ENCODE assay signal across 14 cellular contexts in the genomic region with DNA sequence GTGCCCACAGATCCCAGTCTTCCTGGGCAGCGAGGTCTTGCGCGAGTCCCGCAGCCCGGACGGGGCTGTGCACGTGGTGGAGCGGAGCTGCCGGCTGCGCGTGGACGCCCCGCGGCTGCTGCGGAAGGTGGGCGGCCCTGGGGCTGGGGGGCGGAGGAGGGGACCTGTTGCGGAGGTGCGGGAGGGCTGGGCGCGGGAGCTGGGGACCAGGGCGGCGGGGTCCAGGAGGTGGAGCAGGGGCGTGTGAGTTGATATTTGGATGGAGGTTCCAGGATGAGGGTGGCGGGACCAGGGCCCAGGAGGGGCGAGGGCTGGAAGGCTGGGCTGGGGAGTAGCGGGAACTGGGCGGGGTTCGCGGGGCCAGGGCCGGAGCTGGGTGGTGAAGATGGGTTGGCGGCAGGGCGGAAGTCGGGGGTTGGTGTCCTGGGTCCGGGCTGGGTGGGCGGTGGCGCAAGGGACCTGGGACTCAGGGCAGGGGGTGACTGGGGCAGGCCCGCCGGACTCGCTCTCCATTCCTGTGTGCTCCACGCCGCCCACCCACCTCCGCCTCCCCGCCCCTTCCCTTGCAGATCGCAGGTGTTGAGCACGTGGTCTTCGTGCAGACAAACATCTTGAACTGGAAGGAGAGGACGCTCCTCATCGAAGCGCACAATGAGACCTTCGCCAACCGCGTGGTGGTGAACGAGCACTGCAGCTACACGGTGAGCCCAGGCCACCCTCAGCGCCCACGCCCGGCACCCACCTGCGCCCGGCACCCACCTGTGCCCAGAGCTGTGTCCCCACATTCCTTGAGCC. TPM values are rescaled to one million over a fixed set of nuclear protein-coding genes. Genes with fewer than 3 reads are reported as not detected.
DNase-seq lines count a peak whose midpoint lies in the region; ATAC-seq, FAIRE-seq and TF ChIP-seq lines count a peak whose summit lies in the region.
"Had no signal": no experiment of that assay in that cellular context is flagged by ENCODE, and none has a peak within 500 bp of the region (broad histone marks: within the 10 kb centered on the region; RNA-seq: fewer than 3 reads in every experiment).

No MANE protein-coding gene starts in this region.

- in situ Hi-C loops in mammary epithelial cell (cut with MboI; ENCODE audit: low sequenced_read_pairs in 2 of 2), result no loop called here
- in situ Hi-C loops in K562 (cut with MboI), result no loop called here

- no peak overlapping the region for H3K4me2 ChIP-seq in mammary epithelial cell (ENCODE audit: insufficient read depth, low read depth, low read length)
- H3K4me2 ChIP-seq in K562 (ENCODE audit: insufficient read depth, low read length), result no peak overlapping the region

- H4K20me1 ChIP-seq in mammary epithelial cell (ENCODE audit: insufficient read depth, low read length) (no peaks in the 10 kb centered on the region), K562 (replicated peaks; ENCODE audit: control insufficient read depth, insufficient read depth, low read length) (peaks cover 4% of the 10 kb centered on the region; the same call in 1 of the 2 replicates)

- H2AFZ ChIP-seq in mammary epithelial cell (ENCODE audit: low read depth, low read length) (no peak overlapping the region), K562 (ENCODE audit: low read depth, low read length) (0 out of 2 replicates have a peak overlapping the region, but pooled peaks have one; percentile 50)
- H2AFZ ChIP-seq: GM23248 had no signal

- H3K27me3 ChIP-seq in breast epithelium, result peaks cover 0 to 42% of the 10 kb centered on the region in 2 donors
- peaks cover 14% of the 10 kb centered on the region for H3K27me3 ChIP-seq in mammary epithelial cell (ENCODE audit: insufficient read depth, low read length)
- H3K27me3 ChIP-seq in K562 (ENCODE audit: control insufficient read depth in 2 of 2, insufficient read depth in 2 of 2, low read length in 2 of 2), result peaks cover 23 to 33% of the 10 kb centered on the region in 2 experiments; a peak in 4 of 5 replicates
- H3K27me3 ChIP-seq in tibial nerve, result peaks cover 0 to 41% of the 10 kb centered on the region in 2 donors

- H3K36me3 ChIP-seq in breast epithelium (no peaks in the 10 kb centered on the region), mammary epithelial cell (ENCODE audit: insufficient read depth, low read length) (no peaks in the 10 kb centered on the region), K562 (ENCODE audit: control insufficient read depth, insufficient read depth, low read length) (no peaks in the 10 kb centered on the region), tibial nerve (peaks cover 0 to 5% (median 0%) of the 10 kb centered on the region in 3 donors)

- no TSS peak for BruUV-seq in mammary epithelial cell (replicated peaks; lab: Mats Ljungman, UMichigan)
- BruUV-seq in K562 (replicated peaks; lab: Mats Ljungman, UMichigan), result no TSS peak

- TF ChIP-seq POLR2A in breast epithelium (IDR thresholded peaks at IDR 0.05), result no peak
- TF ChIP-seq POLR2A in K562 (conservative IDR thresholded peaks at IDR 0.05), result no peak
- TF ChIP-seq POLR2A in tibial nerve (IDR thresholded peaks at IDR 0.05), result no peak

- H3K4me3 ChIP-seq in breast epithelium (peak overlapping the region in 2 of 3 donors; percentile 18 to 47), mammary epithelial cell (replicated peaks in 1 of 3; ENCODE audit: insufficient read depth in 1 of 3, low read depth in 2 of 3, low read length in 3 of 3) (no peak overlapping the region), K562 (no peak overlapping the region), tibial nerve (peak overlapping the region in 1 of 4 donors; percentile 20)
- H3K4me3 ChIP-seq: GM23248 had no signal

- H3K9me3 ChIP-seq in breast epithelium (no peaks in the 10 kb centered on the region), mammary epithelial cell (replicated peaks; ENCODE audit: insufficient read depth, low read length) (no peaks in the 10 kb centered on the region), K562 (replicated peaks; ENCODE audit: control insufficient read depth, insufficient read depth, low read depth, low read length) (no peaks in the 10 kb centered on the region), tibial nerve (peaks cover 0 to 4% (median 0%) of the 10 kb centered on the region in 4 donors)

- CTCF ChIA-PET in mammary epithelial cell (lab: Charles Lee; ENCODE audit: low non-redundant PET) (no interaction called here), K562 (lab: Yijun Ruan, JAX; ENCODE audit: low intra/inter-chr PET ratio) (no interaction called here)

- dilution Hi-C loops in mammary epithelial cell (cut with HindIII; ENCODE audit: low sequenced_read_pairs), result no loop called here

- FAIRE-seq in K562 (lab: Jason Lieb, UNC), result peak; percentile 46
- FAIRE-seq: GM12891 had no signal

- WGBS in mammary epithelial cell (ENCODE audit: low coverage, missing lambda C conversion rate), result 40% methylated on average over 1 of the region's 60 CpGs
- 11% methylated on average over 31 of the region's 60 CpGs for WGBS in K562 (ENCODE audit: insufficient coverage, low coverage, missing lambda C conversion rate)
- WGBS in tibial nerve, 2 donors, result 17 to 19% methylated on average over 52 to 59 of the region's 60 CpGs

- no peaks in the 10 kb centered on the region for H3K9me1 ChIP-seq in K562 (ENCODE audit: control insufficient read depth, insufficient read depth, low read length)

- TF ChIP-seq CTCF in breast epithelium (IDR thresholded peaks at IDR 0.05) (no peak), mammary epithelial cell (conservative IDR thresholded peaks at IDR 0.05 in 1 of 2, IDR thresholded peaks at IDR 0.05 in 1 of 2; ENCODE audit: extremely low read depth in 1 of 2, insufficient read depth in 1 of 2, low read depth in 1 of 2, low read length in 2 of 2) (no peak), K562 (IDR thresholded peaks at IDR 0.05 in 2 of 3, conservative IDR thresholded peaks at IDR 0.05 in 1 of 3; ENCODE audit: insufficient read depth in 2 of 3, low read depth in 1 of 3, low read length in 3 of 3) (no peak), tibial nerve (IDR thresholded peaks at IDR 0.05) (no peak)

- TF ChIP-seq EP300 in K562 (IDR thresholded peaks at IDR 0.05; ENCODE audit: low read length) (no peak), tibial nerve (IDR thresholded peaks at IDR 0.05) (no peak)

- H3K27ac ChIP-seq in breast epithelium, result no peak overlapping the region
- H3K27ac ChIP-seq in mammary epithelial cell (ENCODE audit: insufficient read depth, low read depth, low read length), result no peak overlapping the region
- H3K27ac ChIP-seq in K562 (ENCODE audit: extremely low read depth, low read depth, low read length), result no peak overlapping the region
- peak overlapping the region in 3 of 4 donors; percentile 37 to 78 (median 61) for H3K27ac ChIP-seq in tibial nerve
- H3K27ac ChIP-seq: GM23248 had no signal

- no peaks in the 10 kb centered on the region for H3K4me1 ChIP-seq in breast epithelium
- no peaks in the 10 kb centered on the region for H3K4me1 ChIP-seq in mammary epithelial cell (ENCODE audit: insufficient read depth, low read length)
- peaks cover 0 to 15% of the 10 kb centered on the region in 2 experiments; a peak in 3 of 5 replicates for H3K4me1 ChIP-seq in K562 (replicated peaks in 1 of 2; ENCODE audit: control insufficient read depth in 2 of 2, insufficient read depth in 2 of 2, low read length in 2 of 2)
- H3K4me1 ChIP-seq in tibial nerve, result peaks cover 0 to 9% (median 0%) of the 10 kb centered on the region in 4 donors

- no peak for TF ChIP-seq RAD21 in K562 (CRISPR knock-in tag; conservative IDR thresholded peaks at IDR 0.05 in 1 of 2, IDR thresholded peaks at IDR 0.05 in 1 of 2)

- no peak overlapping the region for H3K9ac ChIP-seq in mammary epithelial cell (ENCODE audit: insufficient read depth, low read length)
- H3K9ac ChIP-seq in K562 (ENCODE audit: insufficient read depth in 1 of 2, low read depth in 2 of 2, low read length in 2 of 2), result peak overlapping the region in 1 of 2 experiments; percentile 52; a peak in 2 of 4 replicates
- H3K9ac ChIP-seq: GM23248 had no signal

- POLR2A ChIA-PET in K562 (lab: Yijun Ruan, JAX), result interaction anchor here (0.9 kb wide), 1 partner anchor 9 kb away, joined by 4 read pairs; no protein-coding TSS in a partner anchor

- intact Hi-C loops in breast epithelium (cut with DNase I; ENCODE audit: low total_unique reads), result no loop called here
- intact Hi-C loops in mammary epithelial cell (cut with micrococcal nuclease), result no loop called here
- intact Hi-C loops in K562 (cut with micrococcal nuclease), result no loop called here

- peak; percentile 48 for ATAC-seq in K562
- no peak for ATAC-seq in GM21717 (IDR thresholded peaks at IDR 0.05; ENCODE audit: unreplicated experiment)
- ATAC-seq: activated T-helper 17 cell treated with anti-CD3 and anti-CD28 coated beads, Interleukin-2, amount 50 U/mL, for 72 hours had no signal

- DNase-seq in breast epithelium (ENCODE audit: low spot score in 2 of 2) (no peak), mammary epithelial cell (no peak), K562 (ENCODE audit: extremely low read depth in 1 of 4, low spot score in 3 of 4) (peak in 3 of 4 experiments; percentile 20 to 43 (median 43)), iPS-NIHi7 (ENCODE audit: extremely low spot score) (peak; percentile 76), tibial nerve (ENCODE audit: low spot score in 2 of 2) (no peak), hepatic stellate cell (ENCODE audit: low spot score) (no peak), COR-L47 (lab: John Stamatoyannopoulos, UW) (no peak)
- DNase-seq: activated CD4-positive, alpha-beta T cell treated with anti-CD3 and anti-CD28 coated beads for 48 hours; DND-41; GM23248; SW 1271 had no signal

- H3K79me2 ChIP-seq in mammary epithelial cell (ENCODE audit: insufficient read depth, low read length), result no peaks in the 10 kb centered on the region
- no peaks in the 10 kb centered on the region for H3K79me2 ChIP-seq in K562 (ENCODE audit: control insufficient read depth, insufficient read depth, low read length)

RNA-seq across cellular contexts. Expression of a gene that starts 29.6 kb away (rescaled TPM):
- total RNA-seq in breast epithelium (1 to 10 TPM in 1 of 3 donors, under 1 TPM in 2; 0.33 to 1.3 (median 0.59) TPM), mammary epithelial cell (under 1 TPM in 1 of 2 donors, not detected in 1; under 0.01 TPM), K562 (2014; rRNA removed) (not detected in 2 replicates), K562 (2014; rRNA removed; fragmentation: Illumina TruSeq; extraction: Trizol) (not detected in 2 replicates), K562 (2015; rRNA removed; fragmentation: Illumina TruSeq; extraction: Trizol) (not detected in 2 replicates), K562 (2021) (0.22 TPM in 1 of 2 replicates, not detected in the other), tibial nerve (10 to 100 TPM; 12.0 to 29.0 (median 13.6) TPM)
- polyA plus RNA-seq in mammary epithelial cell (0.03 TPM), K562 (2011; rRNA removed) (not detected in 2 replicates), K562 (2014; fragmentation: Illumina TruSeq; extraction: Trizol) (not detected in 2 replicates), K562 (2014; fragmentation: Nextera tagmentation; extraction: Ambion mirVana) (not detected), K562 (2014; rRNA removed) (0.11 TPM in 1 of 2 replicates, not detected in the other)
- not detected for polyA minus RNA-seq in mammary epithelial cell
- 0.44 TPM in 1 of 2 replicates, not detected in the other for total RNA-seq in K562 (2011; cell fraction: chromatin; rRNA removed; ENCODE audit: low replicate concordance)
- not detected in 2 replicates for total RNA-seq in K562 (2011; cell fraction: nucleolus; rRNA removed)
- total RNA-seq in K562 (2011; cell fraction: nucleoplasm; rRNA removed), result 0.22 TPM in 1 of 2 replicates, not detected in the other
- polyA plus RNA-seq in K562 (2011; cell fraction: cytosol; rRNA removed), result 0.01 and 0.15 TPM in 2 replicates
- polyA plus RNA-seq in K562 (2011; cell fraction: nucleus; rRNA removed), result 0.01 TPM in 2 replicates
- not detected in 2 replicates for polyA plus RNA-seq in K562 (2012)
- not detected in 2 replicates for polyA minus RNA-seq in K562 (2011; rRNA and poly(A)+ RNA removed)
- polyA minus RNA-seq in K562 (2011; cell fraction: cytosol; rRNA and poly(A)+ RNA removed), result not detected in 2 replicates
- not detected in 2 replicates for polyA minus RNA-seq in K562 (2011; cell fraction: nucleus; rRNA and poly(A)+ RNA removed)
- total RNA-seq: GM23248 had no signal
- polyA plus RNA-seq: GM23248 had no signal

RNA-seq across cellular contexts. Expression of a gene that starts 46.0 kb away (rescaled TPM):
- 10 to 100 TPM; 18.4 to 26.2 (median 21.8) TPM for total RNA-seq in breast epithelium
- 10 to 100 TPM; 10.3 to 16.8 TPM for total RNA-seq in mammary epithelial cell
- 7.6 TPM for polyA plus RNA-seq in mammary epithelial cell
- polyA minus RNA-seq in mammary epithelial cell, result 2.0 TPM
- 9.5 and 17.8 TPM in 2 replicates for total RNA-seq in K562 (2011; cell fraction: chromatin; rRNA removed; ENCODE audit: low replicate concordance)
- total RNA-seq in K562 (2011; cell fraction: nucleolus; rRNA removed), result 19.6 and 28.9 TPM in 2 replicates
- total RNA-seq in K562 (2011; cell fraction: nucleoplasm; rRNA removed), result 16.7 and 17.6 TPM in 2 replicates
- 12.5 and 12.7 TPM in 2 replicates for total RNA-seq in K562 (2014; rRNA removed)
- total RNA-seq in K562 (2014; rRNA removed; fragmentation: Illumina TruSeq; extraction: Trizol), result 3.0 and 3.8 TPM in 2 replicates
- 6.9 and 7.2 TPM in 2 replicates for total RNA-seq in K562 (2015; rRNA removed; fragmentation: Illumina TruSeq; extraction: Trizol)
- total RNA-seq in K562 (2021), result 11.9 and 12.8 TPM in 2 replicates
- 3.8 and 4.5 TPM in 2 replicates for polyA plus RNA-seq in K562 (2011; rRNA removed)
- 6.3 and 14.1 TPM in 2 replicates for polyA plus RNA-seq in K562 (2011; cell fraction: cytosol; rRNA removed)
- polyA plus RNA-seq in K562 (2011; cell fraction: nucleus; rRNA removed), result 11.2 and 19.4 TPM in 2 replicates
- 6.5 and 8.8 TPM in 2 replicates for polyA plus RNA-seq in K562 (2012)
- polyA plus RNA-seq in K562 (2014; fragmentation: Illumina TruSeq; extraction: Trizol), result 4.6 and 8.6 TPM in 2 replicates
- polyA plus RNA-seq in K562 (2014; fragmentation: Nextera tagmentation; extraction: Ambion mirVana), result under 1 TPM; 0.15 to 0.53 TPM
- polyA plus RNA-seq in K562 (2014; rRNA removed), result 11.1 and 12.7 TPM in 2 replicates
- polyA minus RNA-seq in K562 (2011; rRNA and poly(A)+ RNA removed), result 2.8 and 5.7 TPM in 2 replicates
- 5.6 and 6.1 TPM in 2 replicates for polyA minus RNA-seq in K562 (2011; cell fraction: cytosol; rRNA and poly(A)+ RNA removed)
- polyA minus RNA-seq in K562 (2011; cell fraction: nucleus; rRNA and poly(A)+ RNA removed), result 7.6 and 9.0 TPM in 2 replicates
- total RNA-seq in tibial nerve, result 100 to 1,000 TPM in 1 of 4 donors, 10 to 100 TPM in 3; 37.5 to 104 (median 43.8) TPM

RNA-seq across cellular contexts. Expression of a gene that starts 50.8 kb away (rescaled TPM):
- total RNA-seq in breast epithelium (100 to 1,000 TPM in 1 of 3 donors, 10 to 100 TPM in 2; 53.1 to 169 (median 97.5) TPM), mammary epithelial cell (10 to 100 TPM; 58.1 to 73.2 TPM), K562 (2014; rRNA removed) (0.09 and 0.16 TPM in 2 replicates), K562 (2014; rRNA removed; fragmentation: Illumina TruSeq; extraction: Trizol) (0.03 TPM in 1 of 2 replicates, not detected in the other), K562 (2015; rRNA removed; fragmentation: Illumina TruSeq; extraction: Trizol) (0.04 TPM in 1 of 2 replicates, not detected in the other), K562 (2021) (0.07 and 0.13 TPM in 2 replicates), tibial nerve (100 to 1,000 TPM in 3 of 4 donors, 10 to 100 TPM in 1; 52.2 to 246 (median 200) TPM)
- polyA plus RNA-seq in mammary epithelial cell (43.0 TPM), K562 (2011; rRNA removed) (0.05 and 0.07 TPM in 2 replicates), K562 (2014; fragmentation: Illumina TruSeq; extraction: Trizol) (0.03 and 0.10 TPM in 2 replicates), K562 (2014; fragmentation: Nextera tagmentation; extraction: Ambion mirVana) (under 1 TPM in 1 of 2 experiments, not detected in 1; 0.15 TPM), K562 (2014; rRNA removed) (0.01 and 0.03 TPM in 2 replicates)
- 138 TPM for polyA minus RNA-seq in mammary epithelial cell
- total RNA-seq in K562 (2011; cell fraction: chromatin; rRNA removed; ENCODE audit: low replicate concordance), result 0.07 and 0.19 TPM in 2 replicates
- 0.17 and 0.53 TPM in 2 replicates for total RNA-seq in K562 (2011; cell fraction: nucleolus; rRNA removed)
- 0.44 TPM in 1 of 2 replicates, not detected in the other for total RNA-seq in K562 (2011; cell fraction: nucleoplasm; rRNA removed)
- 0.04 TPM in 2 replicates for polyA plus RNA-seq in K562 (2011; cell fraction: cytosol; rRNA removed)
- 0.11 and 0.33 TPM in 2 replicates for polyA plus RNA-seq in K562 (2011; cell fraction: nucleus; rRNA removed)
- 0.13 and 0.22 TPM in 2 replicates for polyA plus RNA-seq in K562 (2012)
- polyA minus RNA-seq in K562 (2011; rRNA and poly(A)+ RNA removed), result 0.11 and 0.39 TPM in 2 replicates
- polyA minus RNA-seq in K562 (2011; cell fraction: cytosol; rRNA and poly(A)+ RNA removed), result 0.19 and 0.27 TPM in 2 replicates
- polyA minus RNA-seq in K562 (2011; cell fraction: nucleus; rRNA and poly(A)+ RNA removed), result 0.11 and 0.13 TPM in 2 replicates
- total RNA-seq: activated T-helper 17 cell treated with anti-CD3 and anti-CD28 coated beads, Interleukin-2, amount 50 U/mL, for 72 hours had no signal

Comparison
In these comparisons a context has a peak if more than half of its experiments do, and no peak if none do; other contexts are left out.
1. H3K4me3 ChIP-seq: peak in breast epithelium (2 of 3); none in mammary epithelial cell (0 of 3) and K562 (single experiment).
2. DNase-seq: peak in K562 (3 of 4) and iPS-NIHi7 (single experiment); none in breast epithelium (0 of 2), mammary epithelial cell (single experiment), tibial nerve (0 of 2), hepatic stellate cell (single experiment) and COR-L47 (single experiment).
3. H3K27ac ChIP-seq: peak in tibial nerve (3 of 4); none in breast epithelium (0 of 2), mammary epithelial cell (single experiment) and K562 (single experiment).
4. RNA of a gene that starts 29.6 kb away (total RNA-seq): 12.0 to 29.0 TPM in tibial nerve; 0.33 to 1.3 TPM in breast epithelium, under 0.01 TPM in mammary epithelial cell and 0.22 to 0.44 TPM in K562; every median in the first group is over 4 times any median in the second.
5. RNA of a gene that starts 50.8 kb away (total RNA-seq): 52.2 to 246 TPM in tibial nerve, 53.1 to 169 TPM in breast epithelium and 58.1 to 73.2 TPM in mammary epithelial cell; 0.03 to 0.53 TPM in K562; every median in the first group is over 10 times any median in the second.